In the genomic region with DNA sequence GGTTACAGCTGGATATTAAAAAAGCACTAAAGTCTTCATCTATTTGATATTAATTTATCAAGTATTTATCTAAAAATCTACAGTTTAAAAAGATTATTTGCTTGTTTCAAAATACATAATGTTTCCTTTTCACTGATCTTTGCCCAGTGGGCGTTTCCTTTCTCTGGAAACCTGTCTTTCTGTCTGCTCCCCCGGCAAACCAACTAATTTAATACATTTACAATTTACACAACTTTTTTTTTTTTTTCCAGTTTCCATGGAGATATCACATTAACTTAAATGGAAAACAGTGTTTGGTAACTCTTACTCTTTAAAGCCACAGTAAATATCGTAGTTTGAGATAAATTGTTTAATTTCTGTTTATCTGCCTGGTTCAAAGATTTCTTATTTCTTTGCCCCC, we compare ENCODE assay signal across 21 cellular contexts. TPM values are rescaled to one million over a fixed set of nuclear protein-coding genes. Genes with fewer than 3 reads are reported as not detected.
"Had no signal": no experiment of that assay in that cellular context is flagged by ENCODE, and none has a peak within 500 bp of the region (broad histone marks: within the 10 kb centered on the region; RNA-seq: fewer than 3 reads in every experiment).

No MANE protein-coding gene starts in this region.

- H3K4me3 ChIP-seq: ascending aorta, cardiac muscle cell, coronary artery, pancreas, thoracic aorta, uterus had no signal

- H3K27me3 ChIP-seq: ascending aorta, cardiac muscle cell, uterus had no signal

- ATAC-seq: activated CD4-positive, alpha-beta T cell treated with anti-CD3 and anti-CD28 coated beads for 36 hours; activated CD8-positive, alpha-beta T cell treated with anti-CD3 and anti-CD28 coated beads for 36 hours; left cardiac atrium; natural killer cell treated with Interleukin-12 subunit alpha and Interleukin-12 subunit beta and Interleukin-15 and Interleukin-18, amount 100 ng/mL, for 72 hours; pancreas; stimulated activated naive CD8-positive, alpha-beta T cell treated with anti-CD3 and anti-CD28 coated beads, Interleukin-15, amount 100 ng/mL, for 72 hours had no signal

- H3K36me3 ChIP-seq: ascending aorta, cardiac muscle cell, pancreas, thoracic aorta, uterus had no signal

- H3K4me1 ChIP-seq: uterus had no signal

- H3K27ac ChIP-seq: cardiac muscle cell, pancreas, uterus, VCaP had no signal

- DNase-seq: activated CD4-positive, alpha-beta T cell treated with anti-CD3 and anti-CD28 coated beads for 36 hours; activated CD8-positive, alpha-beta memory T cell treated with anti-CD3 and anti-CD28 coated beads, Interleukin-2, amount 50 U/mL, for 48 hours; activated CD8-positive, alpha-beta T cell treated with anti-CD3 and anti-CD28 coated beads for 36 hours; activated naive CD4-positive, alpha-beta T cell; effector CD8-positive, alpha-beta T cell; erythroblast; left cardiac atrium; mammary epithelial cell; pancreas; stimulated activated CD4-positive, alpha-beta T cell treated with anti-CD3 and anti-CD28 coated beads, Interleukin-15, amount 100 ng/mL, for 24 hours; stimulated activated CD4-positive, alpha-beta T cell treated with anti-CD3 and anti-CD28 coated beads, Interleukin-4, amount 100 ng/mL, for 24 hours; stimulated activated naive CD8-positive, alpha-beta T cell treated with anti-CD3 and anti-CD28 coated beads, Interleukin-15, amount 100 ng/mL, for 72 hours; SW 1271; uterus had no signal

- H3K9me3 ChIP-seq: ascending aorta, pancreas, thoracic aorta, uterus had no signal

RNA-seq across cellular contexts. Expression of gene GPC6, which starts 5.3 kb away (rescaled TPM):
- total RNA-seq: activated CD4-positive, alpha-beta T cell treated with anti-CD3 and anti-CD28 coated beads for 36 hours; activated CD8-positive, alpha-beta T cell treated with anti-CD3 and anti-CD28 coated beads for 36 hours; activated T-helper 1 cell treated with anti-CD3 and anti-CD28 coated beads, Interleukin-12 subunit alpha, Interleukin-12 subunit beta, Interleukin-2, Interleukin-4 antibody, amounts not matched to agents 30 ng/mL and 10 ng/mL and 1 ng/mL, durations not matched to agents 14 hours and 24 hours and 36 hours; natural killer cell treated with Interleukin-12 subunit alpha and Interleukin-12 subunit beta and Interleukin-15 and Interleukin-18, amount 100 ng/mL, for 72 hours had no signal
